Comparison of ENCODE assay signal across 31 cellular contexts in the genomic region with DNA sequence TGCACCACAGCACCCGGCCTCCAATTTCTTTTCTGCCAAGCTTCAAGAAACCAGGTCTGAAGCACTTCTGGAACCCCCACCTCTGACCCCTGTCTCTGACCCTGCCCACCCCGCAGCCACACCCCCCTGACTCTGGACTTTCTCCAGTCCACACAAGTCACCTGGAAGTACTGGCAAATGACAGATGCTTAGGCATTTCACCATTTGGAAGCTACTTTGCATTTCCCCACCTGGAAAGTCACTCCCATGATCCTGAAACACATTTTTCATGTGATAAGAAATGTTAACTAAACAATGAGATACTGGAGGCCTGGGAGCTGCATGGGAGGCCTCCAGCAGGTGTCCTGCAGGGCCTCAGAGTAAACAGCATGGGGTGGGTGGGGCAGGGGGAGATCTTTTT.
"Had no signal": no experiment of that assay in that cellular context is flagged by ENCODE, and none has a peak within 500 bp of the region (broad histone marks: within the 10 kb centered on the region; RNA-seq: fewer than 3 reads in every experiment).

No MANE protein-coding gene starts in this region.

- H3K9me3 Mint-ChIP-seq: immature natural killer cell; natural killer cell; stimulated activated effector memory CD8-positive, alpha-beta T cell treated with anti-CD3 and anti-CD28 coated beads, Interleukin-12 subunit alpha, Interleukin-12 subunit beta, amount 100 ng/mL, for 72 hours had no signal

- H3K4me3 ChIP-seq: left lung, lower lobe of right lung, neural progenitor cell, prostate gland, skin epidermis, spleen, suprapubic skin, thoracic aorta, tibial artery, upper lobe of right lung had no signal

- H3K36me3 ChIP-seq: neural progenitor cell, neutrophil, prostate gland had no signal

- H3K27ac ChIP-seq: left lung, lower lobe of right lung, neural progenitor cell, neutrophil, prostate gland, skin epidermis, spleen, suprapubic skin, thoracic aorta, tibial artery, upper lobe of right lung had no signal

- H3K4me1 ChIP-seq: left lung, lower lobe of right lung, neural progenitor cell, prostate gland, spleen, suprapubic skin, tibial artery, upper lobe of right lung had no signal

- H3K27ac Mint-ChIP-seq: immature natural killer cell; naive B cell; natural killer cell; nephron progenitor cell; neural progenitor cell; stimulated activated effector memory CD8-positive, alpha-beta T cell treated with anti-CD3 and anti-CD28 coated beads, Interleukin-12 subunit alpha, Interleukin-12 subunit beta, amount 100 ng/mL, for 72 hours; stimulated activated naive CD8-positive, alpha-beta T cell treated with anti-CD3 and anti-CD28 coated beads, Interleukin-15, Interleukin-2, amounts not matched to agents 100 ng/mL and 50 ng/mL, for 24 hours had no signal

- DNase-seq: hypothalamus; immature natural killer cell; kidney; left colon; left lung; lower lobe of right lung; mammary epithelial cell; mesenchymal stem cell; naive B cell; natural killer cell; nephron progenitor cell; occipital lobe; retina; right cardiac atrium; spleen; stimulated activated CD4-positive, alpha-beta T cell treated with anti-CD3 and anti-CD28 coated beads, Interleukin-4, amount 100 ng/mL, for 24 hours; stimulated activated naive CD4-positive, alpha-beta T cell; tibial artery; trophoblast cell; upper lobe of right lung had no signal

- H3K4me1 Mint-ChIP-seq: immature natural killer cell, naive B cell, natural killer cell had no signal

- H3K4me3 Mint-ChIP-seq: immature natural killer cell; naive B cell; natural killer cell; nephron progenitor cell; neural progenitor cell; stimulated activated effector memory CD8-positive, alpha-beta T cell treated with anti-CD3 and anti-CD28 coated beads, Interleukin-12 subunit alpha, Interleukin-12 subunit beta, amount 100 ng/mL, for 72 hours; stimulated activated naive CD8-positive, alpha-beta T cell treated with anti-CD3 and anti-CD28 coated beads, Interleukin-15, Interleukin-2, amounts not matched to agents 100 ng/mL and 50 ng/mL, for 24 hours had no signal

- H3K9me3 ChIP-seq: neutrophil, prostate gland, suprapubic skin, thoracic aorta, tibial artery, upper lobe of right lung had no signal

- H3K27me3 ChIP-seq: left lung, neural progenitor cell, neutrophil, spleen, suprapubic skin, tibial artery, upper lobe of right lung had no signal

- H3K36me3 Mint-ChIP-seq: natural killer cell had no signal

- FAIRE-seq: islet of Langerhans, kidney, urothelium cell line had no signal

- H3K27me3 Mint-ChIP-seq: naive B cell; stimulated activated naive CD8-positive, alpha-beta T cell treated with anti-CD3 and anti-CD28 coated beads, Interleukin-15, Interleukin-2, amounts not matched to agents 100 ng/mL and 50 ng/mL, for 24 hours had no signal

- ATAC-seq: left colon; left lung; lower lobe of right lung; natural killer cell; right cardiac atrium; sciatic nerve; stimulated activated effector memory CD8-positive, alpha-beta T cell treated with anti-CD3 and anti-CD28 coated beads, Interleukin-12 subunit alpha, Interleukin-12 subunit beta, amount 100 ng/mL, for 72 hours; upper lobe of right lung had no signal
